12 cellular contexts compared by ENCODE assay signal in the genomic region with DNA sequence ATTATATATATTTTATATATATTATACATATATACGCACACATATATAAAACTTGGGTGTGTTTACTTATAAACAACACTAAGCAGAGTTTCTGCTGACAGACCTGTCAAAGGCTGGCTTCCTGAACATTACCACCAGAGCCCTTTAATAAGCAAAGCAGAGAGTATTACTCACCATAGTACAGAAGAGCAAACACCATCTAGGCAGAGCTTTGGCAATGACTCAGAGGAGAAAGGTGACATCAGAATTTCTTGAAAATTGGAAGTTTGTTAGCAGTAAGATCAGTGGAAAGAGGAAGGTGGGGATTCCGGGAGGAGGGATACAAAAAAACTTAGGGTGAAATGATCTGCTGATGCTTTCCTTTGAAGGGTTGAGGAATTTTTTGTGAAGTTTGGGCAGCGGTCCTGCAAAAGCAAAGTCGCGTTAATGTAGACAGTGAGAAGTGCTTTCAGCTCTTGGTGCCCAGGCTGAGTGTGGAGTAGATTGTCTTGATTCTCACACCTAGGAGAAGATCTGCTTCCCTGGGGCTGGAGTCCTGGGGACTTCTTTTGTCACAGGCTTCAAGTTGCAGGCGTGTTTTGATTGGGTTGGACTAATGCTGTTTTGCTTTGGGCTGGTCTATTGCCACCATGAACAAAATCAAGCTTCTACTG.
DNase-seq lines count a peak whose midpoint lies in the region; ATAC-seq lines count a peak whose summit lies in the region.
"Had no signal": no experiment of that assay in that cellular context is flagged by ENCODE, and none has a peak within 500 bp of the region (broad histone marks: within the 10 kb centered on the region; RNA-seq: fewer than 3 reads in every experiment).

No MANE protein-coding gene starts in this region.

- peaks cover 17% of the 10 kb centered on the region for H3K4me1 ChIP-seq in effector memory CD4-positive, alpha-beta T cell (ENCODE audit: control insufficient read depth, insufficient read depth, low read length, poor library complexity, severe bottlenecking)
- H3K4me1 ChIP-seq: BLaER1 treated with 17β-estradiol and CSF1 and Interleukin-3, amounts not matched to agents 10 nM and 100 nM had no signal

- no peaks in the 10 kb centered on the region for H3K36me3 ChIP-seq in effector memory CD4-positive, alpha-beta T cell (ENCODE audit: control insufficient read depth, insufficient read depth, low read length)
- H3K36me3 ChIP-seq: BLaER1 treated with 17β-estradiol and CSF1 and Interleukin-3, amounts not matched to agents 10 nM and 100 nM; cardiac muscle cell had no signal

- peaks cover 69% of the 10 kb centered on the region for H3K4me1 Mint-ChIP-seq in activated T-cell treated with anti-CD3 and anti-CD28 coated beads, Interleukin-2, amount 50 U/mL, for 4 hours (ENCODE audit: low read depth)
- H3K4me1 Mint-ChIP-seq in effector memory CD8-positive, alpha-beta T cell (ENCODE audit: low read depth in 2 of 2), result peaks cover 41 to 64% of the 10 kb centered on the region in 2 donors
- H3K4me1 Mint-ChIP-seq in stimulated activated naive CD8-positive, alpha-beta T cell treated with anti-CD3 and anti-CD28 coated beads, Interleukin-15, Interleukin-2, amounts not matched to agents 100 ng/mL and 50 ng/mL, for 24 hours (ENCODE audit: low read depth), result peaks cover 75% of the 10 kb centered on the region

- H3K27ac ChIP-seq in effector memory CD4-positive, alpha-beta T cell (ENCODE audit: insufficient read depth, low read length, poor library complexity, severe bottlenecking), result no peak overlapping the region
- H3K27ac ChIP-seq: BLaER1 treated with 17β-estradiol and CSF1 and Interleukin-3, amounts not matched to agents 10 nM and 100 nM; cardiac muscle cell had no signal

- H3K27me3 Mint-ChIP-seq in activated T-cell treated with anti-CD3 and anti-CD28 coated beads, Interleukin-2, amount 50 U/mL, for 4 hours (ENCODE audit: low read depth), result no peaks in the 10 kb centered on the region
- H3K27me3 Mint-ChIP-seq in effector memory CD8-positive, alpha-beta T cell, result no peaks in the 10 kb centered on the region
- H3K27me3 Mint-ChIP-seq in stimulated activated naive CD8-positive, alpha-beta T cell treated with anti-CD3 and anti-CD28 coated beads, Interleukin-15, Interleukin-2, amounts not matched to agents 100 ng/mL and 50 ng/mL, for 24 hours, result no peaks in the 10 kb centered on the region
- H3K27me3 Mint-ChIP-seq: T-helper 17 cell had no signal

- H3K27me3 ChIP-seq in effector memory CD4-positive, alpha-beta T cell (replicated peaks; ENCODE audit: control insufficient read depth, insufficient read depth, low read length, poor library complexity, severe bottlenecking), result no peaks in the 10 kb centered on the region
- H3K27me3 ChIP-seq: BLaER1 treated with 17β-estradiol and CSF1 and Interleukin-3, amounts not matched to agents 10 nM and 100 nM; cardiac muscle cell had no signal

- H3K4me3 Mint-ChIP-seq in activated T-cell treated with anti-CD3 and anti-CD28 coated beads, Interleukin-2, amount 50 U/mL, for 4 hours, result no peak overlapping the region
- peak overlapping the region; percentile 1 to 53 for H3K4me3 Mint-ChIP-seq in effector memory CD8-positive, alpha-beta T cell
- peak overlapping the region; percentile 1 for H3K4me3 Mint-ChIP-seq in stimulated activated naive CD8-positive, alpha-beta T cell treated with anti-CD3 and anti-CD28 coated beads, Interleukin-15, Interleukin-2, amounts not matched to agents 100 ng/mL and 50 ng/mL, for 24 hours
- H3K4me3 Mint-ChIP-seq: T-helper 17 cell had no signal

- H3K9me3 ChIP-seq in effector memory CD4-positive, alpha-beta T cell (ENCODE audit: control insufficient read depth, low read length), result no peaks in the 10 kb centered on the region
- H3K9me3 ChIP-seq: BLaER1 treated with 17β-estradiol and CSF1 and Interleukin-3, amounts not matched to agents 10 nM and 100 nM had no signal

- ATAC-seq in activated T-cell treated with anti-CD3 and anti-CD28 coated beads, Interleukin-2, amount 50 U/mL, for 4 hours, result peak; percentile 85 to 91
- ATAC-seq in effector memory CD8-positive, alpha-beta T cell (replicated peaks), result peak; percentile 67
- ATAC-seq: T-helper 17 cell had no signal

- H3K9me3 Mint-ChIP-seq in activated T-cell treated with anti-CD3 and anti-CD28 coated beads, Interleukin-2, amount 50 U/mL, for 4 hours, result no peaks in the 10 kb centered on the region
- no peaks in the 10 kb centered on the region for H3K9me3 Mint-ChIP-seq in effector memory CD8-positive, alpha-beta T cell
- H3K9me3 Mint-ChIP-seq in stimulated activated naive CD8-positive, alpha-beta T cell treated with anti-CD3 and anti-CD28 coated beads, Interleukin-15, Interleukin-2, amounts not matched to agents 100 ng/mL and 50 ng/mL, for 24 hours, result no peaks in the 10 kb centered on the region

- H3K4me3 ChIP-seq in effector memory CD4-positive, alpha-beta T cell (ENCODE audit: insufficient read depth, low read depth, low read length, poor library complexity, severe bottlenecking), result no peak overlapping the region
- H3K4me3 ChIP-seq: BLaER1 treated with 17β-estradiol and CSF1 and Interleukin-3, amounts not matched to agents 10 nM and 100 nM; cardiac muscle cell had no signal

- peak overlapping the region; percentile 47 to 94 for H3K27ac Mint-ChIP-seq in effector memory CD8-positive, alpha-beta T cell
- peak overlapping the region; percentile 59 for H3K27ac Mint-ChIP-seq in stimulated activated naive CD8-positive, alpha-beta T cell treated with anti-CD3 and anti-CD28 coated beads, Interleukin-15, Interleukin-2, amounts not matched to agents 100 ng/mL and 50 ng/mL, for 24 hours
- H3K27ac Mint-ChIP-seq: T-helper 17 cell had no signal

- H3K36me3 Mint-ChIP-seq in activated T-cell treated with anti-CD3 and anti-CD28 coated beads, Interleukin-2, amount 50 U/mL, for 4 hours (ENCODE audit: insufficient read depth), result no peaks in the 10 kb centered on the region
- peaks cover 7% of the 10 kb centered on the region for H3K36me3 Mint-ChIP-seq in effector memory CD8-positive, alpha-beta T cell (ENCODE audit: insufficient read depth)
- no peaks in the 10 kb centered on the region for H3K36me3 Mint-ChIP-seq in stimulated activated naive CD8-positive, alpha-beta T cell treated with anti-CD3 and anti-CD28 coated beads, Interleukin-15, Interleukin-2, amounts not matched to agents 100 ng/mL and 50 ng/mL, for 24 hours (ENCODE audit: low read depth)

- no peak for DNase-seq in activated T-cell treated with anti-CD3 and anti-CD28 coated beads, Interleukin-2, amount 50 U/mL, for 4 hours
- DNase-seq in activated T-cell treated with anti-CD3 and anti-CD28 coated beads for 4 hours, result no peak
- DNase-seq in RPMI7951 (ENCODE audit: low read depth), result peak; percentile 80
- DNase-seq in effector memory CD8-positive, alpha-beta T cell, result no peak
- no peak for DNase-seq in NCI-H1417 (lab: John Stamatoyannopoulos, UW)
- no peak for DNase-seq in T-helper 9 cell
- DNase-seq in effector memory CD4-positive, alpha-beta T cell, result no peak
- DNase-seq: posterior cingulate gyrus, T-helper 17 cell had no signal
